Comparison of ENCODE assay signal across 1 cellular context in the genomic region with DNA sequence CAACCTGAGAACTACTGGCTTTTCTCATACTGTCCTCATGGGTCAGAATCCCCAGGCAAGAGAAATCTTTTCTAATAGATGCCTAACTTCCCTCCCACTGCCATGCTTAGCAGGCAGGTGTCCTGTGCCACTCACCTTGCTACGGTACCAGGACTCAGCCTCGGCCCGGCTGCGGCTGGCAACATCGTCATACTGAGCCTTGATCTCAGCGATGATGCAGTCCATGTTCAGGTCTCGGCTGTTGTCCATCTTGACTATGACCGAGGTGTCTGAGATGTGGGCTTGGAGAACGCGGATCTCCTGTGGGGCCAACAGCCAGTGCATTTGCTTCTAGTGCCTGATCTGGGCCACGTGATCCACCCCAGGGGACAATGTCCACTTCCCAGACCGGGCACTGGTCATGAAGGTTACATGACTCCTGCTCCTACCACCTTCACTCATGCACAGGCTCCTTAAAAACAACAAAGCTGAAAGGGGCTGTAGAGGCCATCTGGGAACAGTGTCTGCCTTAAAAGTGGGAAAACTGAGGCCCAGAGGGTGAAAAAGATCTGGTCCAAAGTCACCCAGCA.
TF ChIP-seq lines count a peak whose summit lies in the region.

No MANE protein-coding gene starts in this region.

TF ChIP-seq in HepG2, 621 proteins besides CTCF, POLR2A, EP300 and RAD21:
- TF ChIP-seq RELA (CRISPR knock-in tag; IDR thresholded peaks at IDR 0.05), result no peak
- TF ChIP-seq ATM (IDR thresholded peaks at IDR 0.05; ENCODE audit: borderline replicate concordance), result no peak
- TF ChIP-seq, protein P1, sequence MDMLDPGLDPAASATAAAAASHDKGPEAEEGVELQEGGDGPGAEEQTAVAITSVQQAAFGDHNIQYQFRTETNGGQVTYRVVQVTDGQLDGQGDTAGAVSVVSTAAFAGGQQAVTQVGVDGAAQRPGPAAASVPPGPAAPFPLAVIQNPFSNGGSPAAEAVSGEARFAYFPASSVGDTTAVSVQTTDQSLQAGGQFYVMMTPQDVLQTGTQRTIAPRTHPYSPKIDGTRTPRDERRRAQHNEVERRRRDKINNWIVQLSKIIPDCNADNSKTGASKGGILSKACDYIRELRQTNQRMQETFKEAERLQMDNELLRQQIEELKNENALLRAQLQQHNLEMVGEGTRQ (IDR thresholded peaks at IDR 0.05; ENCODE audit: low read depth, low read length), result peak; percentile 23; the same call in 1 of the 2 replicates
- TF ChIP-seq, protein P1 (CRISPR knock-in tag; IDR thresholded peaks at IDR 0.05; ENCODE audit: borderline replicate concordance), result no peak; the same call in 1 of the 2 replicates
- TF ChIP-seq ZNF713 (CRISPR knock-in tag; IDR thresholded peaks at IDR 0.05), result no peak
- 0 out of 2 replicates have a peak, but pooled peaks have one; percentile 12 for TF ChIP-seq HNF4A (CRISPR knock-in tag; IDR thresholded peaks at IDR 0.05)
